Comparison of ENCODE assay signal across 20 cellular contexts in genomic region chr7:148435715-148436114, GRCh38.
A peak's percentile ranks its signal among the peaks of the same experiment; 100 is the strongest.
DNase-seq lines count a peak whose midpoint lies in the region; ATAC-seq, FAIRE-seq and TF ChIP-seq lines count a peak whose summit lies in the region.
"Had no signal": no experiment of that assay in that cellular context is flagged by ENCODE, and none has a peak within 500 bp of the region (broad histone marks: within the 10 kb centered on the region; RNA-seq: fewer than 3 reads in every experiment).

No MANE protein-coding gene starts in this region.

- peak overlapping the region; percentile 71 for H3K27ac Mint-ChIP-seq in central memory CD8-positive, alpha-beta T cell (ENCODE audit: low read depth)
- H3K27ac Mint-ChIP-seq in stimulated activated naive B cell treated with anti-CD40 and anti-IgM and Interleukin-4, amounts not matched to agents 10 μg/mL and 1 μg/mL and 100 μg/mL, for 72 hours = peak overlapping the region; percentile 28
- H3K27ac Mint-ChIP-seq: CD4-positive, alpha-beta T cell had no signal

- no peaks in the 10 kb centered on the region for H3K36me3 Mint-ChIP-seq in central memory CD8-positive, alpha-beta T cell (ENCODE audit: insufficient read depth)
- H3K36me3 Mint-ChIP-seq in stimulated activated naive B cell treated with anti-CD40 and anti-IgM and Interleukin-4, amounts not matched to agents 10 μg/mL and 1 μg/mL and 100 μg/mL, for 72 hours = no peaks in the 10 kb centered on the region

- no peaks in the 10 kb centered on the region for H3K36me3 ChIP-seq in HepG2 (replicated peaks in 1 of 2; ENCODE audit: control insufficient read depth in 1 of 2, insufficient read depth in 2 of 2, low read length in 2 of 2)
- H3K36me3 ChIP-seq in right lobe of liver = no peaks in the 10 kb centered on the region
- H3K36me3 ChIP-seq in mesendoderm (ENCODE audit: control insufficient read depth, insufficient read depth, low read length) = no peaks in the 10 kb centered on the region

- peaks cover 72% of the 10 kb centered on the region for H3K4me1 ChIP-seq in HepG2 (ENCODE audit: insufficient read depth, low read length)
- peaks cover 0 to 8% (median 0%) of the 10 kb centered on the region in 4 donors for H3K4me1 ChIP-seq in right lobe of liver
- H3K4me1 ChIP-seq in mesendoderm (ENCODE audit: control insufficient read depth, low read depth, low read length) = peaks cover 3% of the 10 kb centered on the region

- H4K20me1 ChIP-seq in HepG2 (ENCODE audit: insufficient read depth, low read length) = no peaks in the 10 kb centered on the region

- no peaks in the 10 kb centered on the region for H3K9me3 Mint-ChIP-seq in central memory CD8-positive, alpha-beta T cell
- no peaks in the 10 kb centered on the region for H3K9me3 Mint-ChIP-seq in stimulated activated naive B cell treated with anti-CD40 and anti-IgM and Interleukin-4, amounts not matched to agents 10 μg/mL and 1 μg/mL and 100 μg/mL, for 72 hours
- H3K9me3 Mint-ChIP-seq: CD4-positive, alpha-beta T cell had no signal

- H3K79me2 ChIP-seq in HepG2 (ENCODE audit: insufficient read depth, low read length) (peaks cover 9% of the 10 kb centered on the region), mesendoderm (ENCODE audit: control insufficient read depth, insufficient read depth, low read length) (no peaks in the 10 kb centered on the region)

- no peak overlapping the region for H3K4me3 Mint-ChIP-seq in central memory CD8-positive, alpha-beta T cell
- H3K4me3 Mint-ChIP-seq in stimulated activated naive B cell treated with anti-CD40 and anti-IgM and Interleukin-4, amounts not matched to agents 10 μg/mL and 1 μg/mL and 100 μg/mL, for 72 hours = peak overlapping the region in 1 of 2 donors; percentile 71
- H3K4me3 Mint-ChIP-seq: CD4-positive, alpha-beta T cell had no signal

- peak overlapping the region; percentile 69; the same call in 1 of the 2 replicates for H3K9ac ChIP-seq in HepG2 (ENCODE audit: insufficient read depth, low read depth, low read length)
- H3K9ac ChIP-seq in mesendoderm (ENCODE audit: low read length) = no peak overlapping the region
- H3K9ac ChIP-seq: GM23248 had no signal

- peak overlapping the region; percentile 86 for H3K4me2 ChIP-seq in HepG2 (ENCODE audit: low read depth, low read length)
- no peak overlapping the region for H3K4me2 ChIP-seq in mesendoderm (ENCODE audit: low read length)

- TF ChIP-seq CTCF in HepG2 (CRISPR knock-in tag; IDR thresholded peaks at IDR 0.05) (no peak), right lobe of liver (IDR thresholded peaks at IDR 0.05) (no peak)

- no peak overlapping the region for H2AFZ ChIP-seq in HepG2 (ENCODE audit: low read length)
- H2AFZ ChIP-seq: GM23248 had no signal

- FAIRE-seq in HepG2 (lab: Jason Lieb, UNC) = no peak
- FAIRE-seq: G401.6, GM12891, HTR-8/SVneo had no signal

- in situ Hi-C loops in HepG2 (cut with HindIII; ENCODE audit: extremely low pct_ligation_motif_present, low pct_unique_long_range_greater_than_20kb) = no loop called here

- H3K4ac ChIP-seq in mesendoderm (ENCODE audit: low read depth, low read length) = no peak overlapping the region

- H3K27ac ChIP-seq in HepG2 (ENCODE audit: extremely low read length, insufficient read depth, low read length) (no peak overlapping the region), right lobe of liver (no peak overlapping the region), mesendoderm (ENCODE audit: low read depth, low read length) (no peak overlapping the region)
- H3K27ac ChIP-seq: GM23248 had no signal

- no peak for TF ChIP-seq EP300 in HepG2 (IDR thresholded peaks at IDR 0.05; ENCODE audit: low read depth in 2 of 2, low read length in 2 of 2)
- no peak for TF ChIP-seq EP300 in HepG2 (CRISPR knock-in tag; IDR thresholded peaks at IDR 0.05; ENCODE audit: borderline replicate concordance)

- WGBS in HepG2 (ENCODE audit: low lambda C conversion rate) = 23% methylated on average over 6 of the region's 6 CpGs
- WGBS in right lobe of liver (ENCODE audit: insufficient coverage, low coverage, low lambda C conversion rate, missing lambda C conversion rate) = 49% methylated on average over 5 of the region's 6 CpGs
- whole genome bisulfite sequencing in mesendoderm (ENCODE audit: extremely low coverage, insufficient coverage, low lambda C conversion rate) = no CpG with 5 or more reads among the region's 6 CpGs

- H4K8ac ChIP-seq in mesendoderm (ENCODE audit: low read depth, low read length) = no peak overlapping the region

- no peak overlapping the region for H3K23ac ChIP-seq in mesendoderm (ENCODE audit: low read length)

- no peak overlapping the region for H2BK15ac ChIP-seq in mesendoderm (replicated peaks; ENCODE audit: low read depth)

- H3K9me3 ChIP-seq in HepG2 (ENCODE audit: low read length) (no peaks in the 10 kb centered on the region), right lobe of liver (no peaks in the 10 kb centered on the region)

- H2AK5ac ChIP-seq in mesendoderm (ENCODE audit: low read length) = peak overlapping the region; percentile 11

- H3K27me3 ChIP-seq in HepG2 (ENCODE audit: control insufficient read depth in 1 of 2, insufficient read depth in 2 of 2, low read length in 2 of 2) (no peaks in the 10 kb centered on the region; a peak in 1 of 5 replicates), right lobe of liver (no peaks in the 10 kb centered on the region), mesendoderm (ENCODE audit: insufficient read depth, low read length, poor library complexity) (no peaks in the 10 kb centered on the region)

- ATAC-seq in HepG2 (peak; percentile 12; the same call in 2 of the 3 replicates), right lobe of liver (no peak), HG02571 (IDR thresholded peaks at IDR 0.05; ENCODE audit: unreplicated experiment) (no peak)
- no peak for ATAC-seq in central memory CD8-positive, alpha-beta T cell (replicated peaks; ENCODE audit: extremely low read depth, poor library complexity, severe bottlenecking)
- peak in 1 of 2 donors; percentile 3 for ATAC-seq in stimulated activated naive B cell treated with anti-CD40 and anti-IgM and Interleukin-4, amounts not matched to agents 10 μg/mL and 1 μg/mL and 100 μg/mL, for 72 hours (replicated peaks)

- no peak overlapping the region for H3K18ac ChIP-seq in mesendoderm (ENCODE audit: low read length)

- H3K79me1 ChIP-seq in mesendoderm (ENCODE audit: low read length) = no peaks in the 10 kb centered on the region

- no peak for TF ChIP-seq POLR2A in HepG2 (IDR thresholded peaks at IDR 0.05; ENCODE audit: insufficient read depth in 1 of 2, low read depth in 2 of 2, low read length in 2 of 2)
- no peak for TF ChIP-seq POLR2A in right lobe of liver (IDR thresholded peaks at IDR 0.05)

- H3K4me1 Mint-ChIP-seq in central memory CD8-positive, alpha-beta T cell = peaks cover 6% of the 10 kb centered on the region
- H3K4me1 Mint-ChIP-seq in stimulated activated naive B cell treated with anti-CD40 and anti-IgM and Interleukin-4, amounts not matched to agents 10 μg/mL and 1 μg/mL and 100 μg/mL, for 72 hours = peaks cover 22 to 49% of the 10 kb centered on the region in 2 donors

- H3K4me3 ChIP-seq in HepG2 (replicated peaks in 1 of 3; ENCODE audit: insufficient read depth in 1 of 3, low read depth in 2 of 3, low read length in 3 of 3) (peak overlapping the region; percentile 45 to 73 (median 53); a peak in 5 of 6 replicates), right lobe of liver (no peak overlapping the region), mesendoderm (ENCODE audit: low read length) (no peak overlapping the region)
- H3K4me3 ChIP-seq: GM23248 had no signal

- DNase-seq in HepG2 (ENCODE audit: low spot score) (no peak), right lobe of liver (no peak), mesendoderm (no peak), A172 (ENCODE audit: low spot score) (no peak), DMS53 treated with DMSO at 0.1 percent for 48 hours (lab: John Stamatoyannopoulos, UW; ENCODE audit: unreplicated experiment) (no peak)
- no peak for DNase-seq in central memory CD8-positive, alpha-beta T cell (ENCODE audit: low spot score in 2 of 2)
- no peak for DNase-seq in stimulated activated naive B cell treated with anti-CD40 and anti-IgM and Interleukin-4, amounts not matched to agents 10 μg/mL and 1 μg/mL and 100 μg/mL, for 72 hours
- DNase-seq: 8988T; ACHN; C1 segment of cervical spinal cord; Calu3; CD4-positive, alpha-beta T cell; DMS 273 treated with DMSO at 0.1 percent for 48 hours; DMS79; GM23248; H7 had no signal

- no peak overlapping the region for H4K5ac ChIP-seq in mesendoderm (ENCODE audit: low read length)

- BruUV-seq in HepG2 (replicated peaks; lab: Mats Ljungman, UMichigan) = no TSS peak

- no peak overlapping the region for H2BK120ac ChIP-seq in mesendoderm (ENCODE audit: low read depth, low read length)

- no peak overlapping the region for H2BK5ac ChIP-seq in mesendoderm (ENCODE audit: low read length)

- peak overlapping the region; percentile 25 for H3K56ac ChIP-seq in mesendoderm (ENCODE audit: low read length)

- TF ChIP-seq RAD21 in HepG2 (CRISPR knock-in tag; IDR thresholded peaks at IDR 0.05) = no peak

- peaks cover 16% of the 10 kb centered on the region for H3K27me3 Mint-ChIP-seq in central memory CD8-positive, alpha-beta T cell
- peaks cover 4 to 8% of the 10 kb centered on the region in 2 donors for H3K27me3 Mint-ChIP-seq in stimulated activated naive B cell treated with anti-CD40 and anti-IgM and Interleukin-4, amounts not matched to agents 10 μg/mL and 1 μg/mL and 100 μg/mL, for 72 hours

- intact Hi-C loops in HepG2 (cut with micrococcal nuclease; ENCODE audit: unreplicated experiment) = no loop called here
- intact Hi-C loops in right lobe of liver (cut with DNase I) = no loop called here

- POLR2A ChIA-PET in HepG2 (lab: Yijun Ruan, JAX) = no interaction called here

- CTCF ChIA-PET in HepG2 (lab: Yijun Ruan, JAX; ENCODE audit: low intra/inter-chr PET ratio, low total read pairs) = no interaction called here

TF ChIP-seq in HepG2, 621 proteins besides CTCF, POLR2A, EP300 and RAD21:
- TF ChIP-seq ZFP91 (CRISPR knock-in tag; IDR thresholded peaks at IDR 0.05; ENCODE audit: borderline replicate concordance) (no peak), ZNF136 (CRISPR knock-in tag; IDR thresholded peaks at IDR 0.05; ENCODE audit: low read depth) (0 out of 2 replicates have a peak, but pooled peaks have one; percentile 23)

Comparison
In these comparisons a context has a peak if more than half of its experiments do, and no peak if none do; other contexts are left out.
1. H3K4me3 ChIP-seq: peak in HepG2 (3 of 3); none in right lobe of liver (0 of 3) and mesendoderm (single experiment).